ENCODE assay signal across 12 cellular contexts in the genomic region with DNA sequence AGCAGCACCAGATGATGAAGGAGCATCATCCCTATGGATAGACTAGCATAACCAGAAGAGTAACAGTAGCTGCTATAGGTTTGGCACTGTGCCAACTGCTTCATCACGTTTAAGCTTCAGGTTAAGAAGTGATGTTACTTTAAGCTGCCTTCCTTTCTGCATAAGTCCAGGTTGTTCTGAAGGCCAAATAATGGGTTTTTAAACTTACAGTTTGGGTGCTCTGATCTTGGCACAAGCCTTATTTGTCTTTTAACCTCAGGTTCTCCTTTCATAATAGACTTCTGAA. TPM values are rescaled to one million over a fixed set of nuclear protein-coding genes. Genes with fewer than 3 reads are reported as not detected.
A peak's percentile ranks its signal among the peaks of the same experiment; 100 is the strongest.
DNase-seq lines count a peak whose midpoint lies in the region; ATAC-seq and TF ChIP-seq lines count a peak whose summit lies in the region.
"Had no signal": no experiment of that assay in that cellular context is flagged by ENCODE, and none has a peak within 500 bp of the region (broad histone marks: within the 10 kb centered on the region; RNA-seq: fewer than 3 reads in every experiment).

No MANE protein-coding gene starts in this region.

- TF ChIP-seq CTCF in left ventricle myocardium inferior (IDR thresholded peaks at IDR 0.05; ENCODE audit: borderline replicate concordance): no peak
- no peak for TF ChIP-seq CTCF in esophagus muscularis mucosa (IDR thresholded peaks at IDR 0.05)
- no peak for TF ChIP-seq CTCF in uterus (IDR thresholded peaks at IDR 0.05)

- peaks cover 92% of the 10 kb centered on the region for H3K4me1 ChIP-seq in left ventricle myocardium inferior
- H3K4me1 ChIP-seq in right cardiac atrium (ENCODE audit: control insufficient read depth, insufficient read depth, low read length): peaks cover 8% of the 10 kb centered on the region
- peaks cover 38 to 100% (median 96%) of the 10 kb centered on the region in 4 donors for H3K4me1 ChIP-seq in esophagus muscularis mucosa
- H3K4me1 ChIP-seq in uterus: peaks cover 12 to 18% of the 10 kb centered on the region in 2 donors

- H3K4me3 ChIP-seq in left ventricle myocardium inferior: peak overlapping the region; percentile 10
- no peak overlapping the region for H3K4me3 ChIP-seq in right cardiac atrium (ENCODE audit: low read length)
- H3K4me3 ChIP-seq in esophagus muscularis mucosa: peak overlapping the region in 3 of 4 donors; percentile 16 to 27 (median 24)
- H3K4me3 ChIP-seq in uterus: no peak overlapping the region

- 3% methylated on average over 1 of the region's 1 CpG for WGBS in right cardiac atrium
- 0% methylated on average over 1 of the region's 1 CpG for WGBS in esophagus muscularis mucosa

- ATAC-seq in right cardiac atrium: no peak

- H3K27me3 ChIP-seq in left ventricle myocardium inferior (ENCODE audit: low read depth) (no peaks in the 10 kb centered on the region), right cardiac atrium (ENCODE audit: control insufficient read depth, insufficient read depth) (no peaks in the 10 kb centered on the region), esophagus muscularis mucosa (no peaks in the 10 kb centered on the region), uterus (no peaks in the 10 kb centered on the region)

- H3K36me3 ChIP-seq in left ventricle myocardium inferior: peaks cover 5% of the 10 kb centered on the region
- peaks cover 0 to 51% (median 5%) of the 10 kb centered on the region in 4 donors for H3K36me3 ChIP-seq in esophagus muscularis mucosa
- no peaks in the 10 kb centered on the region for H3K36me3 ChIP-seq in uterus

- H3K9me3 ChIP-seq in left ventricle myocardium inferior (replicated peaks): no peaks in the 10 kb centered on the region
- H3K9me3 ChIP-seq in right cardiac atrium (ENCODE audit: control insufficient read depth, low read length): no peaks in the 10 kb centered on the region
- H3K9me3 ChIP-seq in esophagus muscularis mucosa: no peaks in the 10 kb centered on the region
- no peaks in the 10 kb centered on the region for H3K9me3 ChIP-seq in uterus

- no peak for TF ChIP-seq POLR2A in esophagus muscularis mucosa (IDR thresholded peaks at IDR 0.05; ENCODE audit: low read depth)
- TF ChIP-seq POLR2A in uterus (IDR thresholded peaks at IDR 0.05): no peak

- H3K27ac ChIP-seq in left ventricle myocardium inferior (replicated peaks) (peak overlapping the region; percentile 42), right cardiac atrium (ENCODE audit: low read length) (no peak overlapping the region), esophagus muscularis mucosa (replicated peaks in 1 of 4) (peak overlapping the region; percentile 93 to 96 (median 94)), uterus (peak overlapping the region; percentile 95 to 98)
- H3K27ac ChIP-seq: C4-2B, epithelial cell of prostate had no signal

- DNase-seq in left ventricle myocardium inferior: no peak
- DNase-seq in right cardiac atrium: no peak
- peak; percentile 12 for DNase-seq in OCI-M1 (lab: John Stamatoyannopoulos, UW)
- DNase-seq in esophagus muscularis mucosa (ENCODE audit: extremely low spot score): no peak
- no peak for DNase-seq in uterus
- DNase-seq in AG20443 (ENCODE audit: low spot score): no peak
- no peak for DNase-seq in posterior cingulate gyrus
- no peak for DNase-seq in stimulated activated naive CD4-positive, alpha-beta T cell treated with Interleukin-2 at 50 U/mL for 16 hours (lab: John Stamatoyannopoulos, UW)
- DNase-seq: activated naive CD8-positive, alpha-beta T cell treated with anti-CD3 and anti-CD28 coated beads, Interleukin-2, amount 50 U/mL, for 24 hours; nucleus accumbens had no signal

- intact Hi-C loops in left ventricle myocardium inferior (cut with micrococcal nuclease): no loop called here
- intact Hi-C loops in right cardiac atrium (cut with DNase I): no loop called here
- intact Hi-C loops in esophagus muscularis mucosa (cut with DNase I): loop anchor here (5.0 kb wide), 1 partner anchor 174 kb away; no protein-coding TSS in a partner anchor
- intact Hi-C loops in uterus (cut with DNase I; ENCODE audit: low total_unique reads): no loop called here
- intact Hi-C loops in posterior cingulate gyrus (cut with DNase I): no loop called here

- TF ChIP-seq EP300 in esophagus muscularis mucosa (IDR thresholded peaks at IDR 0.05): no peak

RNA-seq across cellular contexts. Expression of gene CMSS1, which starts 50.7 kb away (rescaled TPM):
- total RNA-seq in left ventricle myocardium inferior (34.8 TPM), right cardiac atrium (10 to 100 TPM; 21.1 to 33.8 (median 27.7) TPM), esophagus muscularis mucosa (10 to 100 TPM; 11.2 to 16.3 (median 14.1) TPM), uterus (10 to 100 TPM in 3 of 4 donors, 1 to 10 TPM in 1; 1.8 to 41.2 (median 17.0) TPM)
- polyA plus RNA-seq in right cardiac atrium: 18.9 TPM

Comparison
In these comparisons a context has a peak if more than half of its experiments do, and no peak if none do; other contexts are left out.
1. H3K4me3 ChIP-seq: peak in left ventricle myocardium inferior (single experiment) and esophagus muscularis mucosa (3 of 4); none in right cardiac atrium (single experiment) and uterus (0 of 2).